In genomic region chr16:54175169-54175551, GRCh38 we compare ENCODE assay signal across 1 cellular context.
A peak's percentile ranks its signal among the peaks of the same experiment; 100 is the strongest.
TF ChIP-seq lines count a peak whose summit lies in the region.

No MANE protein-coding gene starts in this region.

TF ChIP-seq in HepG2, 621 proteins besides CTCF, POLR2A, EP300 and RAD21 (continued from another document and continues in another):
- TF ChIP-seq, protein P1, sequence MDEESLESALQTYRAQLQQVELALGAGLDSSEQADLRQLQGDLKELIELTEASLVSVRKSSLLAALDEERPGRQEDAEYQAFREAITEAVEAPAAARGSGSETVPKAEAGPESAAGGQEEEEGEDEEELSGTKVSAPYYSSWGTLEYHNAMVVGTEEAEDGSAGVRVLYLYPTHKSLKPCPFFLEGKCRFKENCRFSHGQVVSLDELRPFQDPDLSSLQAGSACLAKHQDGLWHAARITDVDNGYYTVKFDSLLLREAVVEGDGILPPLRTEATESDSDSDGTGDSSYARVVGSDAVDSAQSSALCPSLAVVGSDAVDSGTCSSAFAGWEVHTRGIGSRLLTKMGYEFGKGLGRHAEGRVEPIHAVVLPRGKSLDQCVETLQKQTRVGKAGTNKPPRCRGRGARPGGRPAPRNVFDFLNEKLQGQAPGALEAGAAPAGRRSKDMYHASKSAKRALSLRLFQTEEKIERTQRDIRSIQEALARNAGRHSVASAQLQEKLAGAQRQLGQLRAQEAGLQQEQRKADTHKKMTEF (CRISPR knock-in tag; IDR thresholded peaks at IDR 0.05): peak; percentile 26; the same call in 1 of the 2 replicates
- peak; percentile 72; the same call in 1 of the 2 replicates for TF ChIP-seq ZNF362 (CRISPR knock-in tag; IDR thresholded peaks at IDR 0.05; ENCODE audit: borderline replicate concordance)
- TF ChIP-seq ZKSCAN8 (CRISPR knock-in tag; IDR thresholded peaks at IDR 0.05; ENCODE audit: borderline replicate concordance): 0 out of 2 replicates have a peak, but pooled peaks have one; percentile 59
- TF ChIP-seq, protein P2, sequence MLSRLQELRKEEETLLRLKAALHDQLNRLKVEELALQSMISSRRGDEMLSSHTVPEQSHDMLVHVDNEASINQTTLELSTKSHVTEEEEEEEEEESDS (CRISPR knock-in tag; IDR thresholded peaks at IDR 0.05; ENCODE audit: borderline replicate concordance): no peak
- no peak for TF ChIP-seq SMAD1 (CRISPR knock-in tag; IDR thresholded peaks at IDR 0.05; ENCODE audit: borderline replicate concordance, low read depth)
- TF ChIP-seq JUN (CRISPR knock-in tag; IDR thresholded peaks at IDR 0.05): peak; percentile 49; the same call in 1 of the 2 replicates
- peak; percentile 30 for TF ChIP-seq PHF5A (CRISPR knock-in tag; IDR thresholded peaks at IDR 0.05; ENCODE audit: low read depth, unreplicated experiment)
- peak; percentile 66 for TF ChIP-seq RARA (CRISPR knock-in tag; IDR thresholded peaks at IDR 0.05)
- no peak for TF ChIP-seq CREB1 (IDR thresholded peaks at IDR 0.05)
- TF ChIP-seq CREB1 (CRISPR knock-in tag; IDR thresholded peaks at IDR 0.05): peak; percentile 52; the same call in 1 of the 2 replicates
- TF ChIP-seq MIER3 (CRISPR knock-in tag; IDR thresholded peaks at IDR 0.05; ENCODE audit: borderline replicate concordance): no peak; the same call in 1 of the 2 replicates
- TF ChIP-seq, protein P3, sequence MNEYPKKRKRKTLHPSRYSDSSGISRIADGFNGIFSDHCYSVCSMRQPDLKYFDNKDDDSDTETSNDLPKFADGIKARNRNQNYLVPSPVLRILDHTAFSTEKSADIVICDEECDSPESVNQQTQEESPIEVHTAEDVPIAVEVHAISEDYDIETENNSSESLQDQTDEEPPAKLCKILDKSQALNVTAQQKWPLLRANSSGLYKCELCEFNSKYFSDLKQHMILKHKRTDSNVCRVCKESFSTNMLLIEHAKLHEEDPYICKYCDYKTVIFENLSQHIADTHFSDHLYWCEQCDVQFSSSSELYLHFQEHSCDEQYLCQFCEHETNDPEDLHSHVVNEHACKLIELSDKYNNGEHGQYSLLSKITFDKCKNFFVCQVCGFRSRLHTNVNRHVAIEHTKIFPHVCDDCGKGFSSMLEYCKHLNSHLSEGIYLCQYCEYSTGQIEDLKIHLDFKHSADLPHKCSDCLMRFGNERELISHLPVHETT (CRISPR knock-in tag; conservative IDR thresholded peaks at IDR 0.05): peak; percentile 57; the same call in 1 of the 2 replicates
- TF ChIP-seq ISX (CRISPR knock-in tag; conservative IDR thresholded peaks at IDR 0.05): no peak
- TF ChIP-seq HMG20A (CRISPR knock-in tag; IDR thresholded peaks at IDR 0.05; ENCODE audit: borderline replicate concordance): peak; percentile 51; the same call in 1 of the 2 replicates
- no peak for TF ChIP-seq ZNF792 (CRISPR knock-in tag; IDR thresholded peaks at IDR 0.05)
- 0 out of 2 replicates have a peak, but pooled peaks have one; percentile 33 for TF ChIP-seq ZFY (CRISPR knock-in tag; IDR thresholded peaks at IDR 0.05)
- TF ChIP-seq SIN3A (IDR thresholded peaks at IDR 0.05; ENCODE audit: borderline replicate concordance, low read depth, low read length): 0 out of 2 replicates have a peak, but pooled peaks have one; percentile 8
- TF ChIP-seq ZSCAN9 (CRISPR knock-in tag; IDR thresholded peaks at IDR 0.05; ENCODE audit: borderline replicate concordance): peak; percentile 83; the same call in 1 of the 2 replicates
- 0 out of 4 replicates have a peak, but pooled peaks of 1 of the 2 experiments have one; percentile 22 for TF ChIP-seq ATF4 (CRISPR knock-in tag; IDR thresholded peaks at IDR 0.05)
- no peak for TF ChIP-seq NONO (IDR thresholded peaks at IDR 0.05)
- TF ChIP-seq NONO (CRISPR knock-in tag; conservative IDR thresholded peaks at IDR 0.05): 0 out of 2 replicates have a peak, but pooled peaks have one; percentile 22
- peak; percentile 51; the same call in 1 of the 2 replicates for TF ChIP-seq HES4 (CRISPR knock-in tag; IDR thresholded peaks at IDR 0.05; ENCODE audit: borderline replicate concordance)
- peak; percentile 23; the same call in 1 of the 2 replicates for TF ChIP-seq ZSCAN30 (CRISPR knock-in tag; IDR thresholded peaks at IDR 0.05)
- peak; percentile 24; the same call in 1 of the 2 replicates for TF ChIP-seq ZNF274 (CRISPR knock-in tag; IDR thresholded peaks at IDR 0.05)
- TF ChIP-seq ATF7-NPFF (CRISPR knock-in tag; IDR thresholded peaks at IDR 0.05; ENCODE audit: low read depth): 0 out of 2 replicates have a peak, but pooled peaks have one; percentile 32
- TF ChIP-seq ZFP82 (CRISPR knock-in tag; IDR thresholded peaks at IDR 0.05; ENCODE audit: borderline replicate concordance): peak; percentile 57; the same call in 1 of the 2 replicates
- no peak for TF ChIP-seq PTBP1 (IDR thresholded peaks at IDR 0.05; ENCODE audit: low read depth, low read length, poor library complexity, severe bottlenecking)
- TF ChIP-seq ZNF10 (CRISPR knock-in tag; IDR thresholded peaks at IDR 0.05; ENCODE audit: borderline replicate concordance, low read depth): no peak
- TF ChIP-seq RCOR2 (CRISPR knock-in tag; IDR thresholded peaks at IDR 0.05): peak; percentile 56; the same call in 1 of the 2 replicates
- no peak for TF ChIP-seq ZNF780A (CRISPR knock-in tag; IDR thresholded peaks at IDR 0.05)
- TF ChIP-seq ZNF12 (CRISPR knock-in tag; IDR thresholded peaks at IDR 0.05): 0 out of 2 replicates have a peak, but pooled peaks have one; percentile 44
- TF ChIP-seq ZBTB42 (CRISPR knock-in tag; IDR thresholded peaks at IDR 0.05): no peak; the same call in 1 of the 2 replicates
- no peak; the same call in 1 of the 2 replicates for TF ChIP-seq ZNF225 (CRISPR knock-in tag; IDR thresholded peaks at IDR 0.05)
- no peak for TF ChIP-seq GABPA (IDR thresholded peaks at IDR 0.05; ENCODE audit: low read depth, low read length)
- TF ChIP-seq GABPA (CRISPR knock-in tag; IDR thresholded peaks at IDR 0.05; ENCODE audit: low read depth): no peak; the same call in 1 of the 2 replicates
- peak; percentile 75; the same call in 1 of the 2 replicates for TF ChIP-seq NCOA2 (CRISPR knock-in tag; IDR thresholded peaks at IDR 0.05)
- TF ChIP-seq ZNF432 (CRISPR knock-in tag; IDR thresholded peaks at IDR 0.05; ENCODE audit: borderline replicate concordance): no peak
- 0 out of 2 replicates have a peak, but pooled peaks have one; percentile 26 for TF ChIP-seq ZNF510 (CRISPR knock-in tag; IDR thresholded peaks at IDR 0.05; ENCODE audit: low read depth)
- no peak for TF ChIP-seq SRSF4 (IDR thresholded peaks at IDR 0.05; ENCODE audit: low read depth, low read length, poor library complexity, severe bottlenecking)
- TF ChIP-seq, protein P4, sequence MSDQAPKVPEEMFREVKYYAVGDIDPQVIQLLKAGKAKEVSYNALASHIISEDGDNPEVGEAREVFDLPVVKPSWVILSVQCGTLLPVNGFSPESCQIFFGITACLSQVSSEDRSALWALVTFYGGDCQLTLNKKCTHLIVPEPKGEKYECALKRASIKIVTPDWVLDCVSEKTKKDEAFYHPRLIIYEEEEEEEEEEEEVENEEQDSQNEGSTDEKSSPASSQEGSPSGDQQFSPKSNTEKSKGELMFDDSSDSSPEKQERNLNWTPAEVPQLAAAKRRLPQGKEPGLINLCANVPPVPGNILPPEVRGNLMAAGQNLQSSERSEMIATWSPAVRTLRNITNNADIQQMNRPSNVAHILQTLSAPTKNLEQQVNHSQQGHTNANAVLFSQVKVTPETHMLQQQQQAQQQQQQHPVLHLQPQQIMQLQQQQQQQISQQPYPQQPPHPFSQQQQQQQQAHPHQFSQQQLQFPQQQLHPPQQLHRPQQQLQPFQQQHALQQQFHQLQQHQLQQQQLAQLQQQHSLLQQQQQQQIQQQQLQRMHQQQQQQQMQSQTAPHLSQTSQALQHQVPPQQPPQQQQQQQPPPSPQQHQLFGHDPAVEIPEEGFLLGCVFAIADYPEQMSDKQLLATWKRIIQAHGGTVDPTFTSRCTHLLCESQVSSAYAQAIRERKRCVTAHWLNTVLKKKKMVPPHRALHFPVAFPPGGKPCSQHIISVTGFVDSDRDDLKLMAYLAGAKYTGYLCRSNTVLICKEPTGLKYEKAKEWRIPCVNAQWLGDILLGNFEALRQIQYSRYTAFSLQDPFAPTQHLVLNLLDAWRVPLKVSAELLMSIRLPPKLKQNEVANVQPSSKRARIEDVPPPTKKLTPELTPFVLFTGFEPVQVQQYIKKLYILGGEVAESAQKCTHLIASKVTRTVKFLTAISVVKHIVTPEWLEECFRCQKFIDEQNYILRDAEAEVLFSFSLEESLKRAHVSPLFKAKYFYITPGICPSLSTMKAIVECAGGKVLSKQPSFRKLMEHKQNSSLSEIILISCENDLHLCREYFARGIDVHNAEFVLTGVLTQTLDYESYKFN (CRISPR knock-in tag; conservative IDR thresholded peaks at IDR 0.05): peak; percentile 73
- TF ChIP-seq U2AF1 (optimal IDR thresholded peaks at IDR 0.05; ENCODE audit: low read depth, low read length): no peak
- TF ChIP-seq ZNF709 (CRISPR knock-in tag; IDR thresholded peaks at IDR 0.05): no peak
- TF ChIP-seq, protein P5, sequence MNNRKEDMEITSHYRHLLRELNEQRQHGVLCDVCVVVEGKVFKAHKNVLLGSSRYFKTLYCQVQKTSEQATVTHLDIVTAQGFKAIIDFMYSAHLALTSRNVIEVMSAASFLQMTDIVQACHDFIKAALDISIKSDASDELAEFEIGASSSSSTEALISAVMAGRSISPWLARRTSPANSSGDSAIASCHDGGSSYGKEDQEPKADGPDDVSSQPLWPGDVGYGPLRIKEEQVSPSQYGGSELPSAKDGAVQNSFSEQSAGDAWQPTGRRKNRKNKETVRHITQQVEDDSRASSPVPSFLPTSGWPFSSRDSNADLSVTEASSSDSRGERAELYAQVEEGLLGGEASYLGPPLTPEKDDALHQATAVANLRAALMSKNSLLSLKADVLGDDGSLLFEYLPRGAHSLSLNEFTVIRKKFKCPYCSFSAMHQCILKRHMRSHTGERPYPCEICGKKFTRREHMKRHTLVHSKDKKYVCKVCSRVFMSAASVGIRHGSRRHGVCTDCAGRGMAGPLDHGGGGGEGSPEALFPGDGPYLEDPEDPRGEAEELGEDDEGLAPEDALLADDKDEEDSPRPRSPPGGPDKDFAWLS (CRISPR knock-in tag; IDR thresholded peaks at IDR 0.05; ENCODE audit: borderline replicate concordance): 0 out of 2 replicates have a peak, but pooled peaks have one; percentile 65
- no peak for TF ChIP-seq MLLT10 (CRISPR knock-in tag; IDR thresholded peaks at IDR 0.05)
- 0 out of 2 replicates have a peak, but pooled peaks have one; percentile 14 for TF ChIP-seq FOSL2 (CRISPR knock-in tag; IDR thresholded peaks at IDR 0.05)
- 0 out of 2 replicates have a peak, but pooled peaks have one; percentile 38 for TF ChIP-seq RFX3 (CRISPR knock-in tag; IDR thresholded peaks at IDR 0.05)
- TF ChIP-seq ZMAT5 (CRISPR knock-in tag; IDR thresholded peaks at IDR 0.05; ENCODE audit: borderline replicate concordance, low read depth): no peak
- no peak for TF ChIP-seq ZNF496 (CRISPR knock-in tag; IDR thresholded peaks at IDR 0.05; ENCODE audit: insufficient replicate concordance)
- no peak for TF ChIP-seq ZNF232 (CRISPR knock-in tag; IDR thresholded peaks at IDR 0.05; ENCODE audit: borderline replicate concordance)
- TF ChIP-seq, protein P6, sequence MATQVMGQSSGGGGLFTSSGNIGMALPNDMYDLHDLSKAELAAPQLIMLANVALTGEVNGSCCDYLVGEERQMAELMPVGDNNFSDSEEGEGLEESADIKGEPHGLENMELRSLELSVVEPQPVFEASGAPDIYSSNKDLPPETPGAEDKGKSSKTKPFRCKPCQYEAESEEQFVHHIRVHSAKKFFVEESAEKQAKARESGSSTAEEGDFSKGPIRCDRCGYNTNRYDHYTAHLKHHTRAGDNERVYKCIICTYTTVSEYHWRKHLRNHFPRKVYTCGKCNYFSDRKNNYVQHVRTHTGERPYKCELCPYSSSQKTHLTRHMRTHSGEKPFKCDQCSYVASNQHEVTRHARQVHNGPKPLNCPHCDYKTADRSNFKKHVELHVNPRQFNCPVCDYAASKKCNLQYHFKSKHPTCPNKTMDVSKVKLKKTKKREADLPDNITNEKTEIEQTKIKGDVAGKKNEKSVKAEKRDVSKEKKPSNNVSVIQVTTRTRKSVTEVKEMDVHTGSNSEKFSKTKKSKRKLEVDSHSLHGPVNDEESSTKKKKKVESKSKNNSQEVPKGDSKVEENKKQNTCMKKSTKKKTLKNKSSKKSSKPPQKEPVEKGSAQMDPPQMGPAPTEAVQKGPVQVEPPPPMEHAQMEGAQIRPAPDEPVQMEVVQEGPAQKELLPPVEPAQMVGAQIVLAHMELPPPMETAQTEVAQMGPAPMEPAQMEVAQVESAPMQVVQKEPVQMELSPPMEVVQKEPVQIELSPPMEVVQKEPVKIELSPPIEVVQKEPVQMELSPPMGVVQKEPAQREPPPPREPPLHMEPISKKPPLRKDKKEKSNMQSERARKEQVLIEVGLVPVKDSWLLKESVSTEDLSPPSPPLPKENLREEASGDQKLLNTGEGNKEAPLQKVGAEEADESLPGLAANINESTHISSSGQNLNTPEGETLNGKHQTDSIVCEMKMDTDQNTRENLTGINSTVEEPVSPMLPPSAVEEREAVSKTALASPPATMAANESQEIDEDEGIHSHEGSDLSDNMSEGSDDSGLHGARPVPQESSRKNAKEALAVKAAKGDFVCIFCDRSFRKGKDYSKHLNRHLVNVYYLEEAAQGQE (IDR thresholded peaks at IDR 0.05; ENCODE audit: borderline replicate concordance in 1 of 2, low read depth in 1 of 2, low read length in 2 of 2): no peak
- TF ChIP-seq ZNF83 (CRISPR knock-in tag; IDR thresholded peaks at IDR 0.05; ENCODE audit: borderline replicate concordance): no peak
